In the genomic region with DNA sequence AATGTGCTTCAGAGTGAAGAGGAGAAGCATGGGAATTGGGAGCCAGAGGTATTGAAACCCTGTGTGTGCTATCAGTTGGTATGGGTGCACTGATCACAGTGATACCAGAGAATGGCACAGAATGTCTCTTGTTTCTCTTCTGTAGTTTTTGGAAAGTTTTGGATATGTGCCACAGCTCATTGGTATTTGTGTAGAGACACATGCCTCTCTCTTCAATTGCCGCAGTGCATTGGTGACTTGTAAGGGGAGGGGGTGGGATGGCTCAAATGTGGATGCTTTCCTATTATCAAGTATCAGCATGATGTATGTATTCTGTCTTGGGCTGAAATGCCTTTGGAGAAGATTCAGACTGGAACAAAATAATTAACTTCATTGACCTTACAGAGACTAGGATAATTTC, we compare ENCODE assay signal across 25 cellular contexts.
"Had no signal": no experiment of that assay in that cellular context is flagged by ENCODE, and none has a peak within 500 bp of the region (broad histone marks: within the 10 kb centered on the region; RNA-seq: fewer than 3 reads in every experiment).

No MANE protein-coding gene starts in this region.

- H3K36me3 Mint-ChIP-seq: mesothelial cell of epicardium; naive B cell; naive thymus-derived CD8-positive, alpha-beta T cell had no signal

- H3K9me3 Mint-ChIP-seq: naive B cell; naive thymus-derived CD8-positive, alpha-beta T cell had no signal

- ATAC-seq: esophagus mucosa; gastrocnemius medialis; heart right ventricle; left cardiac atrium; left lung; left ventricle myocardium superior; lower lobe of right lung; mucosa of descending colon; naive thymus-derived CD8-positive, alpha-beta T cell had no signal

- H3K4me1 ChIP-seq: esophagus squamous epithelium, gastrocnemius medialis, left lung, lower lobe of right lung had no signal

- H3K4me3 ChIP-seq: coronary artery, dorsolateral prefrontal cortex, esophagus squamous epithelium, gastrocnemius medialis, heart right ventricle, left lung, lower lobe of right lung, mucosa of descending colon had no signal

- H3K4me3 Mint-ChIP-seq: mesothelial cell of epicardium; naive B cell; naive thymus-derived CD8-positive, alpha-beta T cell had no signal

- DNase-seq: dermis blood vessel endothelial cell; dorsolateral prefrontal cortex; effector CD4-positive, alpha-beta T cell; effector memory CD4-positive, alpha-beta T cell; erythroblast; esophagus squamous epithelium; foreskin fibroblast; gastrocnemius medialis; glutamatergic neuron; head of caudate nucleus; heart right ventricle; hippocampal formation; left cardiac atrium; left lung; left ventricle myocardium superior; lower lobe of right lung; mucosa of descending colon; naive B cell; naive thymus-derived CD8-positive, alpha-beta T cell had no signal

- H3K4me1 Mint-ChIP-seq: naive B cell; naive thymus-derived CD8-positive, alpha-beta T cell had no signal

- FAIRE-seq: islet of Langerhans, keratinocyte had no signal

- H3K9me3 ChIP-seq: esophagus squamous epithelium, gastrocnemius medialis, left lung, lower lobe of right lung, mucosa of descending colon had no signal

- H3K36me3 ChIP-seq: esophagus squamous epithelium, gastrocnemius medialis, heart right ventricle, left lung, lower lobe of right lung had no signal

- H3K27ac Mint-ChIP-seq: mesothelial cell of epicardium; naive B cell; naive thymus-derived CD8-positive, alpha-beta T cell had no signal

- H3K27me3 ChIP-seq: dorsolateral prefrontal cortex, esophagus squamous epithelium, gastrocnemius medialis, heart right ventricle, left lung had no signal

- H3K27ac ChIP-seq: coronary artery, dorsolateral prefrontal cortex, epithelial cell of prostate, esophagus squamous epithelium, gastrocnemius medialis, heart right ventricle, left lung, lower lobe of right lung had no signal
